Comparison of ENCODE assay signal across 2 cellular contexts in the genomic region with DNA sequence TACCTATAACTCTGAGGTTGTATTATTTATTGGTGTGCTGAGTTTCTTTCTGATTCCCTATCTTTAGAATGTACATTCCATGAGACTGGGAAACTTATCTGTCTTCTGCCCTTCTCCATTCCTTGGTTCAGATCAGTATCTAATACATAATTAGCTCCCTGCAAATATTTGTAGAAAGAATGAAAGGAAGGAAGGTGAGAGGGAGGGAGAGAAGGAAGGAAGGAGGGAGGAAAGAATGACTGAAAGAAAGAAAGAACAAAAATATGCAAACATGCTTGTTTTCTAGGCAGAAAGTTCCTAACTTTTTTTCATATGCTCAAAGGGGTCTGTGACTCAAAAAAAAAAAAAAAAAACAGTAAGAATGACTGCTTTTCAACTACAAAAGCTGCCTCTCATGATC.
TF ChIP-seq lines count a peak whose summit lies in the region.

No MANE protein-coding gene starts in this region.

TF ChIP-seq in HEK293, 187 proteins besides CTCF, POLR2A, EP300 and RAD21:
- TF ChIP-seq ZNF366 (tag by site-specific recombination; conservative IDR thresholded peaks at IDR 0.05): peak; percentile 53
- TF ChIP-seq ZSCAN16 (tag by site-specific recombination; IDR thresholded peaks at IDR 0.05): no peak
- TF ChIP-seq TCF7L2 (IDR thresholded peaks at IDR 0.05; ENCODE audit: borderline replicate concordance, low read depth, low read length): no peak
TF ChIP-seq in HEK293: peak in this region for 1.

TF ChIP-seq in H1, 55 proteins besides CTCF, POLR2A, EP300 and RAD21:
- TF ChIP-seq SP4 (IDR thresholded peaks at IDR 0.05; ENCODE audit: low read length): no peak
- TF ChIP-seq SP1 (IDR thresholded peaks at IDR 0.05; ENCODE audit: low read depth, low read length): no peak
- TF ChIP-seq CEBPB (IDR thresholded peaks at IDR 0.05; ENCODE audit: low read depth, low read length): no peak
- TF ChIP-seq KDM5A (IDR thresholded peaks at IDR 0.05; ENCODE audit: low read length): no peak
- TF ChIP-seq KDM1A (IDR thresholded peaks at IDR 0.05; ENCODE audit: borderline replicate concordance, low read length): no peak
- no peak for TF ChIP-seq MAFK (IDR thresholded peaks at IDR 0.05; ENCODE audit: low read depth, low read length)
- no peak for TF ChIP-seq SUZ12 (IDR thresholded peaks at IDR 0.05; ENCODE audit: low read length)
- TF ChIP-seq ASH2L (IDR thresholded peaks at IDR 0.05; ENCODE audit: low read length): no peak
- TF ChIP-seq TAF7 (optimal IDR thresholded peaks at IDR 0.05; ENCODE audit: borderline replicate concordance, low read depth, low read length): no peak
- TF ChIP-seq BRCA1 (IDR thresholded peaks at IDR 0.05; ENCODE audit: low read depth, low read length): no peak
- TF ChIP-seq EZH2 (IDR thresholded peaks at IDR 0.05; ENCODE audit: low read depth, low read length, severe bottlenecking): no peak
- no peak for TF ChIP-seq NRF1 (IDR thresholded peaks at IDR 0.05; ENCODE audit: low read depth, low read length)
- no peak for TF ChIP-seq JUND (IDR thresholded peaks at IDR 0.05; ENCODE audit: low read length)
